Comparison of ENCODE assay signal across 18 cellular contexts in the genomic region with DNA sequence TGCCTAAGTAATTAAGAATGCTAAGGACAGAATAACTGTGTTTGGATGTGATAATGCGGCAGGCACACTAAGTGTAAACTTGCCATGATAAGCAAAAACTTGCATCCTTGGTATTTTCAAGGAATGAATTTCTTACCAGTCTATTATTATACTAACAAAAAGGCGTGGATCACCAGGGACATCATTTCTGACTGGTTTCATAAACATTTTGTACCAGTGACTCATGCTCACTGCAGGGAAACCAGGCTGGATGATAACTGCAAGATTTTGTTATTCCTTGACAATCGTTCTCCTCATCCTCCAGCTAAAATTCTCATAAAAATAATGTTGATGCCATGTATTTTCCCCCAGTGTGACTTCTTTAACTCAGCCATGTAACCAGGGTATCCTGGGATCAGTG.
DNase-seq lines count a peak whose midpoint lies in the region; ATAC-seq, FAIRE-seq and TF ChIP-seq lines count a peak whose summit lies in the region.
"Had no signal": no experiment of that assay in that cellular context is flagged by ENCODE, and none has a peak within 500 bp of the region (broad histone marks: within the 10 kb centered on the region; RNA-seq: fewer than 3 reads in every experiment).

No MANE protein-coding gene starts in this region.

- in situ Hi-C loops in astrocyte of the spinal cord (cut with HindIII; ENCODE audit: low sequenced_read_pairs) = no loop called here

- H3K27ac Mint-ChIP-seq in activated T-cell treated with anti-CD3 and anti-CD28 coated beads, Interleukin-2, amount 50 U/mL, for 72 hours = no peak overlapping the region
- H3K27ac Mint-ChIP-seq: activated naive CD4-positive, alpha-beta T cell treated with anti-CD3 and anti-CD28 coated beads, Interleukin-2, amount 50 U/mL, for 24 hours; WTC11 had no signal

- no peaks in the 10 kb centered on the region for H3K4me1 Mint-ChIP-seq in activated T-cell treated with anti-CD3 and anti-CD28 coated beads, Interleukin-2, amount 50 U/mL, for 72 hours (ENCODE audit: low read depth)
- H3K4me1 Mint-ChIP-seq: activated naive CD4-positive, alpha-beta T cell treated with anti-CD3 and anti-CD28 coated beads, Interleukin-2, amount 50 U/mL, for 24 hours had no signal

- no peaks in the 10 kb centered on the region for H3K36me3 Mint-ChIP-seq in activated T-cell treated with anti-CD3 and anti-CD28 coated beads, Interleukin-2, amount 50 U/mL, for 72 hours (ENCODE audit: insufficient read depth in 2 of 2)
- H3K36me3 Mint-ChIP-seq: activated naive CD4-positive, alpha-beta T cell treated with anti-CD3 and anti-CD28 coated beads, Interleukin-2, amount 50 U/mL, for 24 hours; WTC11 had no signal

- ATAC-seq in A549 = peak; percentile 64 to 69; a peak in 3 of 6 replicates
- ATAC-seq in activated T-cell treated with anti-CD3 and anti-CD28 coated beads, Interleukin-2, amount 50 U/mL, for 72 hours (replicated peaks in 1 of 2) = no peak
- ATAC-seq: WTC11 had no signal

- peaks cover 6% of the 10 kb centered on the region for H3K27me3 Mint-ChIP-seq in activated T-cell treated with anti-CD3 and anti-CD28 coated beads, Interleukin-2, amount 50 U/mL, for 72 hours (ENCODE audit: low read depth)

- CTCF ChIA-PET in A549 (lab: Yijun Ruan, JAX) = no interaction called here

- H3K4me3 ChIP-seq in A549 = no peak overlapping the region
- H3K4me3 ChIP-seq in astrocyte of the spinal cord (ENCODE audit: low read depth, low read length) = no peak overlapping the region
- H3K4me3 ChIP-seq in adrenal gland = no peak overlapping the region
- H3K4me3 ChIP-seq: coronary artery, ovary had no signal

- H3K9me3 ChIP-seq in A549 (no peaks in the 10 kb centered on the region), adrenal gland (replicated peaks in 1 of 3) (no peaks in the 10 kb centered on the region)
- H3K9me3 ChIP-seq: ovary had no signal

- peak overlapping the region; percentile 34 to 48; a peak in 3 of 6 replicates for H3K27ac ChIP-seq in A549
- H3K27ac ChIP-seq in adrenal gland = no peak overlapping the region
- H3K27ac ChIP-seq: coronary artery, ovary had no signal

- H3K4me3 Mint-ChIP-seq in activated T-cell treated with anti-CD3 and anti-CD28 coated beads, Interleukin-2, amount 50 U/mL, for 72 hours = no peak overlapping the region
- H3K4me3 Mint-ChIP-seq: activated naive CD4-positive, alpha-beta T cell treated with anti-CD3 and anti-CD28 coated beads, Interleukin-2, amount 50 U/mL, for 24 hours; WTC11 had no signal

- peaks cover 13% of the 10 kb centered on the region for H3K4me1 ChIP-seq in A549
- peaks cover 0 to 2% of the 10 kb centered on the region in 2 donors for H3K4me1 ChIP-seq in adrenal gland (replicated peaks in 1 of 2)

- DNase-seq in A549 (ENCODE audit: low read depth in 1 of 2, low spot score in 1 of 2) (no peak), HPDE6-E6E7 (ENCODE audit: extremely low spot score) (peak; percentile 41), astrocyte of the spinal cord (ENCODE audit: low read depth, low spot score) (peak; percentile 82), iris pigment epithelial cell (ENCODE audit: low read depth) (peak; percentile 82), SIG-M5 (lab: John Stamatoyannopoulos, UW) (no peak), adrenal gland (no peak), GOT3 (lab: John Stamatoyannopoulos, UW) (no peak)
- DNase-seq in activated T-cell treated with anti-CD3 and anti-CD28 coated beads, Interleukin-2, amount 50 U/mL, for 72 hours = no peak
- DNase-seq: activated CD8-positive, alpha-beta memory T cell treated with anti-CD3 and anti-CD28 coated beads, Interleukin-2, amount 50 U/mL, for 4 hours; erythroblast; NCI-H2171 treated with DMSO at 0.1 percent for 48 hours; ovary; stimulated activated CD4-positive, alpha-beta T cell treated with anti-CD3 and anti-CD28 coated beads, Interleukin-12 subunit alpha, Interleukin-12 subunit beta, amount 100 ng/mL, for 4 hours; substantia nigra had no signal

- no peak for TF ChIP-seq EP300 in A549 (IDR thresholded peaks at IDR 0.05)

- 25% methylated on average over 3 of the region's 3 CpGs for WGBS in A549 (ENCODE audit: missing lambda C conversion rate)
- 57 to 85% (median 69%) methylated on average over 3 of the region's 3 CpGs for WGBS in adrenal gland, 4 donors

- no peaks in the 10 kb centered on the region for H3K9me3 Mint-ChIP-seq in activated T-cell treated with anti-CD3 and anti-CD28 coated beads, Interleukin-2, amount 50 U/mL, for 72 hours
- H3K9me3 Mint-ChIP-seq: activated naive CD4-positive, alpha-beta T cell treated with anti-CD3 and anti-CD28 coated beads, Interleukin-2, amount 50 U/mL, for 24 hours; WTC11 had no signal

- H3K27me3 ChIP-seq in adrenal gland = no peaks in the 10 kb centered on the region
- H3K27me3 ChIP-seq: ovary had no signal

- no peaks in the 10 kb centered on the region for H3K36me3 ChIP-seq in adrenal gland (replicated peaks in 1 of 2)
- H3K36me3 ChIP-seq: ovary had no signal

- TF ChIP-seq CTCF in A549 (IDR thresholded peaks at IDR 0.05) = no peak
- no peak for TF ChIP-seq CTCF in astrocyte of the spinal cord (IDR thresholded peaks at IDR 0.05; ENCODE audit: low read depth, low read length)
- no peak for TF ChIP-seq CTCF in adrenal gland (IDR thresholded peaks at IDR 0.05)

- peak overlapping the region; percentile 48 for H3K4me2 ChIP-seq in A549

- POLR2A ChIA-PET in A549 (lab: Yijun Ruan, JAX) = no interaction called here

- no peak for TF ChIP-seq RAD21 in A549 (conservative IDR thresholded peaks at IDR 0.05 in 1 of 2, IDR thresholded peaks at IDR 0.05 in 1 of 2)

- no peak for TF ChIP-seq POLR2A in A549 (IDR thresholded peaks at IDR 0.05; ENCODE audit: low read length)
- no peak for TF ChIP-seq POLR2A in adrenal gland (IDR thresholded peaks at IDR 0.05)

- FAIRE-seq in A549 (lab: Jason Lieb, UNC) = no peak
- FAIRE-seq: A204.1 had no signal

- intact Hi-C loops in adrenal gland (cut with DNase I) = no loop called here

TF ChIP-seq in A549, 52 proteins besides CTCF, POLR2A, EP300 and RAD21 (continues in another document):
- TF ChIP-seq RARB (CRISPR knock-in tag; IDR thresholded peaks at IDR 0.05) (no peak), EHMT2 (IDR thresholded peaks at IDR 0.05; ENCODE audit: low read depth) (no peak), ZSCAN20 (CRISPR knock-in tag; IDR thresholded peaks at IDR 0.05) (no peak), MAFK (IDR thresholded peaks at IDR 0.05; ENCODE audit: partially characterized antibody) (peak; percentile 31), JUNB (IDR thresholded peaks at IDR 0.05) (no peak), NPAS2 (CRISPR knock-in tag; IDR thresholded peaks at IDR 0.05; ENCODE audit: borderline replicate concordance) (no peak), ZNF302 (CRISPR knock-in tag; IDR thresholded peaks at IDR 0.05) (no peak), JUN (IDR thresholded peaks at IDR 0.05) (no peak), HEYL (CRISPR knock-in tag; IDR thresholded peaks at IDR 0.05) (no peak), BHLHE40 (IDR thresholded peaks at IDR 0.05; ENCODE audit: low read depth, low read length) (no peak), RNF2 (IDR thresholded peaks at IDR 0.05; ENCODE audit: borderline replicate concordance, low read depth) (no peak), ZC3H11A (IDR thresholded peaks at IDR 0.05) (no peak), FOSL2 (IDR thresholded peaks at IDR 0.05) (0 out of 2 replicates have a peak, but pooled peaks have one; percentile 12), FOSL2 (CRISPR knock-in tag; IDR thresholded peaks at IDR 0.05) (peak; percentile 44; the same call in 1 of the 2 replicates), POLR2AphosphoS2 (conservative IDR thresholded peaks at IDR 0.05; ENCODE audit: low read length) (no peak), HMGXB4 (CRISPR knock-in tag; IDR thresholded peaks at IDR 0.05; ENCODE audit: borderline replicate concordance) (no peak), GATA3 (IDR thresholded peaks at IDR 0.05; ENCODE audit: borderline replicate concordance) (no peak), CHD2 (IDR thresholded peaks at IDR 0.05; ENCODE audit: low read length, partially characterized antibody) (no peak), MYC (IDR thresholded peaks at IDR 0.05; ENCODE audit: borderline replicate concordance, low read length) (no peak)
- TF ChIP-seq, protein P1, sequence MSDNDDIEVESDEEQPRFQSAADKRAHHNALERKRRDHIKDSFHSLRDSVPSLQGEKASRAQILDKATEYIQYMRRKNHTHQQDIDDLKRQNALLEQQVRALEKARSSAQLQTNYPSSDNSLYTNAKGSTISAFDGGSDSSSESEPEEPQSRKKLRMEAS (IDR thresholded peaks at IDR 0.05) = 0 out of 2 replicates have a peak, but pooled peaks have one; percentile 24

Comparison
In these comparisons a context has a peak if more than half of its experiments do, and no peak if none do; other contexts are left out.
1. ATAC-seq: peak in A549 (2 of 2); none in activated T-cell treated with anti-CD3 and anti-CD28 coated beads, Interleukin-2, amount 50 U/mL, for 72 hours (0 of 2).
2. DNase-seq: peak in HPDE6-E6E7 (single experiment), astrocyte of the spinal cord (single experiment) and iris pigment epithelial cell (single experiment); none in A549 (0 of 2), SIG-M5 (single experiment), activated T-cell treated with anti-CD3 and anti-CD28 coated beads, Interleukin-2, amount 50 U/mL, for 72 hours (0 of 2), adrenal gland (0 of 7) and GOT3 (single experiment).
3. H3K27ac ChIP-seq: peak in A549 (2 of 2); none in adrenal gland (0 of 5).